ENCODE assay signal across 32 cellular contexts in the genomic region with DNA sequence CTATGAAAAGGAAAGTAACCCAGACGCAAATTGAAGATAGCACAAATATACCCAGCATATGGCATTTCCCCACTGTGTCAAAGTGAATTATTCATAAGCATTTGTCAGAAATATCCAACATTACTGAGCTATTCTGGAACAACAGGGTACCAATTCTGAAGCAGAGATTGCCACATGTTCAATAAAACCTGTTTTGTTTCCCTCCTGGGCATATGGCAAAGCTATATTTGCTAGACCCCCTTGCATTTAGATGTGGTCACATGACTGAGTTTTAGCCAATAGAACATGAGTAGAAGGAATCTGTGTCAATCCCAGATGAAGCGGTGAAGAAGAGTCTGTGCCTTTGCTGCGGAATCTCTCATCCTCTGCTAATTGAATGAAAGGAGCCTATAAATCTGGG.
"Had no signal": no experiment of that assay in that cellular context is flagged by ENCODE, and none has a peak within 500 bp of the region (broad histone marks: within the 10 kb centered on the region; RNA-seq: fewer than 3 reads in every experiment).

No MANE protein-coding gene starts in this region.

- H3K4me2 ChIP-seq: hepatocyte had no signal

- H3K27me3 ChIP-seq: ascending aorta, breast epithelium, cardiac muscle cell, colonic mucosa, esophagus muscularis mucosa, foreskin keratinocyte, gastrocnemius medialis, heart right ventricle, hepatocyte had no signal

- H3K27ac ChIP-seq: ascending aorta, breast epithelium, cardiac muscle cell, colonic mucosa, esophagus muscularis mucosa, foreskin keratinocyte, gastrocnemius medialis, heart right ventricle, hepatocyte, WERI-Rb-1 had no signal

- H2AFZ ChIP-seq: hepatocyte had no signal

- H3K79me2 ChIP-seq: hepatocyte had no signal

- H3K36me3 ChIP-seq: ascending aorta, breast epithelium, cardiac muscle cell, colonic mucosa, esophagus muscularis mucosa, gastrocnemius medialis, heart right ventricle, WERI-Rb-1 had no signal

- DNase-seq: activated CD4-positive, alpha-beta memory T cell treated with anti-CD3 and anti-CD28 coated beads, Interleukin-2, amount 10 ng/mL, durations not matched to agents 7 days and 5 days; activated CD4-positive, alpha-beta T cell treated with anti-CD3 and anti-CD28 coated beads for 36 hours; activated CD4-positive, alpha-beta T cell treated with anti-CD3 and anti-CD28 coated beads, Interleukin-2, amount 10 ng/mL, durations not matched to agents 24 days and 14 days; activated CD4-positive, alpha-beta T cell treated with anti-CD3 and anti-CD28 coated beads, Interleukin-2, amount 50 U/mL, for 4 hours; activated CD4-positive, CD25-positive, alpha-beta regulatory T cell; activated CD4-positive, CD25-positive, alpha-beta regulatory T cell treated with anti-CD3 and anti-CD28 coated beads, Interleukin-2, amount 50 U/mL, for 72 hours; activated CD8-positive, alpha-beta memory T cell treated with anti-CD3 and anti-CD28 coated beads, Interleukin-2, amount 50 U/mL, for 48 hours; activated gamma-delta T cell; activated naive CD4-positive, alpha-beta T cell; activated naive CD4-positive, alpha-beta T cell treated with anti-CD3 and anti-CD28 coated beads, Interleukin-2, amount 10 ng/mL, durations not matched to agents 7 days and 5 days; activated naive CD8-positive, alpha-beta T cell treated with anti-CD3 and anti-CD28 coated beads, Interleukin-2, amount 10 ng/mL, durations not matched to agents 7 days and 5 days; activated T-cell treated with anti-CD3 and anti-CD28 coated beads for 4 hours; activated T-cell treated with anti-CD3 and anti-CD28 coated beads, Interleukin-2, amount 50 U/mL, for 24 hours; activated T-cell treated with anti-CD3 and anti-CD28 coated beads, Interleukin-2, amount 50 U/mL, for 72 hours; central memory CD4-positive, alpha-beta T cell; cerebellar nuclear complex; colonic mucosa; effector CD4-positive, alpha-beta T cell; effector memory CD8-positive, alpha-beta T cell; erythroblast; foreskin keratinocyte; gastrocnemius medialis; heart right ventricle; T-helper 17 cell; T1000; WERI-Rb-1 had no signal

- H3K4me1 ChIP-seq: ascending aorta, breast epithelium, colonic mucosa, esophagus muscularis mucosa, foreskin keratinocyte, gastrocnemius medialis, heart right ventricle had no signal

- H3K4me3 ChIP-seq: ascending aorta, breast epithelium, cardiac muscle cell, colonic mucosa, esophagus muscularis mucosa, gastrocnemius medialis, heart right ventricle, hepatocyte had no signal

- ATAC-seq: activated CD4-positive, alpha-beta T cell treated with anti-CD3 and anti-CD28 coated beads for 36 hours; activated naive CD4-positive, alpha-beta T cell treated with anti-CD3 and anti-CD28 coated beads, Interleukin-2, amount 50 U/mL, for 72 hours; activated T-cell treated with anti-CD3 and anti-CD28 coated beads, Interleukin-2, amount 50 U/mL, for 72 hours; effector memory CD8-positive, alpha-beta T cell; foreskin keratinocyte; gastrocnemius medialis; heart right ventricle; T-helper 17 cell had no signal

- H3K9me3 ChIP-seq: breast epithelium, colonic mucosa, gastrocnemius medialis had no signal
